17 cellular contexts compared by ENCODE assay signal in genomic region chr2:31434911-31435310, GRCh38. TPM values are rescaled to one million over a fixed set of nuclear protein-coding genes. Genes with fewer than 3 reads are reported as not detected.
DNase-seq lines count a peak whose midpoint lies in the region; ATAC-seq and TF ChIP-seq lines count a peak whose summit lies in the region.
"Had no signal": no experiment of that assay in that cellular context is flagged by ENCODE, and none has a peak within 500 bp of the region (broad histone marks: within the 10 kb centered on the region; RNA-seq: fewer than 3 reads in every experiment).

No MANE protein-coding gene starts in this region.

- H3K4me2 ChIP-seq in HCT116 (ENCODE audit: low read length) (no peak overlapping the region), SK-N-SH (no peak overlapping the region)

- H3K79me2 ChIP-seq in HCT116 (ENCODE audit: insufficient read depth, low read length) (no peaks in the 10 kb centered on the region), SK-N-SH (ENCODE audit: insufficient read depth) (no peaks in the 10 kb centered on the region)

- H3K4me1 ChIP-seq in HCT116 (ENCODE audit: control insufficient read depth in 1 of 2, insufficient read depth in 2 of 2, low read length in 2 of 2) (peaks cover 7% of the 10 kb centered on the region in 2 experiments), SK-N-SH (ENCODE audit: control insufficient read depth in 1 of 2, insufficient read depth in 2 of 2, low read depth in 1 of 2, low read length in 1 of 2) (peaks cover 0 to 5% of the 10 kb centered on the region in 2 experiments; a peak in 1 of 4 replicates), foreskin keratinocyte (peaks cover 15% of the 10 kb centered on the region)
- H3K4me1 ChIP-seq: stomach had no signal

- H3K9me3 ChIP-seq in HCT116 (ENCODE audit: control insufficient read depth in 1 of 2, insufficient read depth in 1 of 2, low read depth in 1 of 2, low read length in 2 of 2) (no peaks in the 10 kb centered on the region), SK-N-SH (no peaks in the 10 kb centered on the region)
- H3K9me3 ChIP-seq: stomach had no signal

- no peak for TF ChIP-seq EP300 in SK-N-SH (IDR thresholded peaks at IDR 0.05; ENCODE audit: borderline replicate concordance in 1 of 2, low read depth in 1 of 2, low read length in 1 of 2)

- H2AFZ ChIP-seq in HCT116 (ENCODE audit: low read depth, low read length, poor library complexity, severe bottlenecking): no peak overlapping the region
- no peak overlapping the region for H2AFZ ChIP-seq in SK-N-SH (ENCODE audit: low read depth)

- intact Hi-C loops in HCT116 (cut with micrococcal nuclease): loop anchor here (10.0 kb wide), 1 partner anchor 720 kb away; no protein-coding TSS in a partner anchor

- ATAC-seq in HCT116 (peak; percentile 58), foreskin keratinocyte (peak; percentile 42), GM21515 (IDR thresholded peaks at IDR 0.05; ENCODE audit: unreplicated experiment) (no peak)
- ATAC-seq: Panc1 had no signal

- CTCF ChIA-PET in HCT116 (lab: Charles Lee) (no interaction called here), SK-N-SH (lab: Yijun Ruan, JAX) (interaction anchor here (0.6 to 0.7 kb wide), 3 partner anchors 26 to 720 kb away, joined by 3 read pairs; no protein-coding TSS in a partner anchor)

- H3K9me2 ChIP-seq in HCT116 (ENCODE audit: insufficient read depth) (no peaks in the 10 kb centered on the region), SK-N-SH (no peaks in the 10 kb centered on the region)

- H4K20me1 ChIP-seq in HCT116 (ENCODE audit: insufficient read depth): no peaks in the 10 kb centered on the region
- H4K20me1 ChIP-seq in SK-N-SH (ENCODE audit: insufficient read depth): no peaks in the 10 kb centered on the region

- DNase-seq in AG09319 (ENCODE audit: extremely low read depth, low read depth) (no peak), HCT116 (ENCODE audit: low read depth, low spot score) (no peak), SK-N-SH (peak; percentile 17), foreskin keratinocyte (no peak), AG08396 (ENCODE audit: low spot score) (no peak), NCI-H345 treated with DMSO at 0.1 percent for 48 hours (lab: John Stamatoyannopoulos, UW; ENCODE audit: unreplicated experiment) (no peak), hepatic stellate cell (ENCODE audit: low spot score) (no peak)
- DNase-seq: activated naive CD4-positive, alpha-beta T cell treated with anti-CD3 and anti-CD28 coated beads, Interleukin-2, amount 10 ng/mL, durations not matched to agents 7 days and 5 days; CD8-positive, alpha-beta memory T cell; hippocampal formation; NCI-H2107; stimulated activated CD4-positive, alpha-beta T cell treated with anti-CD3 and anti-CD28 coated beads, Interleukin-4, amount 100 ng/mL, for 1 hour; stomach; T-helper 9 cell had no signal

- POLR2A ChIA-PET in HCT116 (lab: Charles Lee) (no interaction called here), SK-N-SH (lab: Yijun Ruan, JAX) (no interaction called here)

- RAD21 ChIA-PET in HCT116 (lab: Charles Lee; ENCODE audit: low non-redundant PET in 1 of 2, low total read pairs in 2 of 2, uncharacterized antibody in 2 of 2, unreplicated experiment in 2 of 2): no interaction called here

- peaks cover 2% of the 10 kb centered on the region for H3F3A ChIP-seq in SK-N-SH (replicated peaks; ENCODE audit: insufficient read depth)

- no TSS peak for BruUV-seq in HCT116 (replicated peaks; lab: Mats Ljungman, UMichigan)

- peak; percentile 30 for TF ChIP-seq CTCF in AG09319 (IDR thresholded peaks at IDR 0.05; ENCODE audit: low read depth, low read length)
- TF ChIP-seq CTCF in HCT116 (IDR thresholded peaks at IDR 0.05 in 2 of 3, conservative IDR thresholded peaks at IDR 0.05 in 1 of 3; ENCODE audit: borderline replicate concordance in 1 of 3, insufficient read depth in 1 of 3, low read depth in 2 of 3, low read length in 2 of 3): peak; percentile 20 to 52 (median 37); a peak in 4 of 6 replicates
- TF ChIP-seq CTCF in SK-N-SH (IDR thresholded peaks at IDR 0.05): peak; percentile 60
- peak; percentile 81 for TF ChIP-seq CTCF in foreskin keratinocyte (conservative IDR thresholded peaks at IDR 0.05)

- H3K4me3 ChIP-seq in HCT116 (replicated peaks in 1 of 2; ENCODE audit: low read depth in 1 of 2, low read length in 2 of 2) (no peak overlapping the region), SK-N-SH (ENCODE audit: low read depth in 2 of 2, low read length in 1 of 2) (no peak overlapping the region)
- H3K4me3 ChIP-seq: stomach had no signal

- H3K27ac ChIP-seq in HCT116 (ENCODE audit: low read depth, low read length) (no peak overlapping the region), SK-N-SH (ENCODE audit: low read depth in 2 of 2, low read length in 1 of 2) (no peak overlapping the region), foreskin keratinocyte (no peak overlapping the region)
- H3K27ac ChIP-seq: stomach had no signal

- 22% methylated on average over 3 of the region's 3 CpGs for WGBS in SK-N-SH (ENCODE audit: low lambda C conversion rate)

- H3K27me3 ChIP-seq in HCT116 (ENCODE audit: insufficient read depth, low read length) (no peaks in the 10 kb centered on the region; the same call in 1 of the 2 replicates), SK-N-SH (ENCODE audit: insufficient read depth) (no peaks in the 10 kb centered on the region), foreskin keratinocyte (no peaks in the 10 kb centered on the region)
- H3K27me3 ChIP-seq: stomach had no signal

- H3K36me3 ChIP-seq in HCT116 (ENCODE audit: control insufficient read depth in 1 of 2, insufficient read depth in 2 of 2, low read length in 2 of 2): no peaks in the 10 kb centered on the region
- no peaks in the 10 kb centered on the region for H3K36me3 ChIP-seq in SK-N-SH (replicated peaks in 1 of 2; ENCODE audit: control insufficient read depth in 1 of 2, insufficient read depth in 2 of 2, low read length in 1 of 2)
- H3K36me3 ChIP-seq: stomach had no signal

- no peak overlapping the region for H3K9ac ChIP-seq in HCT116 (ENCODE audit: low read length)
- no peak overlapping the region for H3K9ac ChIP-seq in SK-N-SH

- no peak for TF ChIP-seq POLR2A in HCT116 (IDR thresholded peaks at IDR 0.05; ENCODE audit: borderline replicate concordance, extremely low read depth, insufficient read depth, insufficient read length)

- TF ChIP-seq RAD21 in HCT116 (IDR thresholded peaks at IDR 0.05; ENCODE audit: low read depth) (peak; percentile 63), SK-N-SH (IDR thresholded peaks at IDR 0.05; ENCODE audit: low read length) (peak; percentile 59)

TF ChIP-seq in HCT116, 20 proteins besides CTCF, POLR2A, EP300 and RAD21:
- no peak for TF ChIP-seq EZH2phosphoT487 (IDR thresholded peaks at IDR 0.05; ENCODE audit: borderline replicate concordance)
- no peak for TF ChIP-seq POLR2AphosphoS5 (IDR thresholded peaks at IDR 0.05; ENCODE audit: low read depth, low read length)
- TF ChIP-seq ZFX (IDR thresholded peaks at IDR 0.05): no peak
- TF ChIP-seq JUND (IDR thresholded peaks at IDR 0.05): no peak
- TF ChIP-seq ZBTB33 (IDR thresholded peaks at IDR 0.05; ENCODE audit: extremely low read depth, insufficient replicate concordance, low read length): no peak

TF ChIP-seq in SK-N-SH, 30 proteins besides CTCF, POLR2A, EP300 and RAD21:
- TF ChIP-seq TAF1 (IDR thresholded peaks at IDR 0.05; ENCODE audit: borderline replicate concordance, low read depth, low read length): no peak
- TF ChIP-seq FOSL2 (IDR thresholded peaks at IDR 0.05; ENCODE audit: borderline replicate concordance, low read depth): no peak
- TF ChIP-seq POLR2AphosphoS5 (IDR thresholded peaks at IDR 0.05; ENCODE audit: low read depth, low read length): no peak
- TF ChIP-seq PBX3 (IDR thresholded peaks at IDR 0.05): no peak
- TF ChIP-seq REST (IDR thresholded peaks at IDR 0.05; ENCODE audit: low read depth, low read length): no peak
- TF ChIP-seq SMC3 (IDR thresholded peaks at IDR 0.05; ENCODE audit: low read depth, low read length): peak; percentile 42

RNA-seq across cellular contexts. Expression of gene XDH, which starts 20.4 kb away (rescaled TPM):
- total RNA-seq in HCT116 (2021; ENCODE audit: unreplicated experiment): 0.15 TPM
- polyA plus RNA-seq in HCT116 (2012): 0.05 TPM in 2 replicates
- 0.33 and 0.50 TPM in 2 replicates for polyA plus RNA-seq in SK-N-SH (2012; rRNA removed)
- polyA plus RNA-seq in SK-N-SH (2012; cell fraction: cytosol; rRNA removed): 0.34 and 0.40 TPM in 2 replicates
- 0.69 and 0.86 TPM in 2 replicates for polyA plus RNA-seq in SK-N-SH (2012; cell fraction: nucleus; rRNA removed)
- total RNA-seq in foreskin keratinocyte: 19.3 and 23.6 TPM in 2 replicates
- polyA plus RNA-seq in foreskin keratinocyte: 6.6 and 7.7 TPM in 2 replicates
- total RNA-seq: activated CD8-positive, alpha-beta memory T cell treated with anti-CD3 and anti-CD28 coated beads for 36 hours; CD8-positive, alpha-beta memory T cell had no signal
- polyA plus RNA-seq: CD8-positive, alpha-beta memory T cell had no signal

Comparison
In these comparisons a context has a peak if more than half of its experiments do, and no peak if none do; other contexts are left out.
1. CTCF ChIP-seq: peak in every context shown above with its lines; median percentile 81 in foreskin keratinocyte; 60 in SK-N-SH; 37 in HCT116; 30 in AG09319.
2. RNA of gene XDH, which starts 20.4 kb away (total RNA-seq): 19.3 to 23.6 TPM in foreskin keratinocyte; 0.15 TPM in HCT116 (single experiment); every median in the first group is over 10 times any median in the second.